In the genomic region with DNA sequence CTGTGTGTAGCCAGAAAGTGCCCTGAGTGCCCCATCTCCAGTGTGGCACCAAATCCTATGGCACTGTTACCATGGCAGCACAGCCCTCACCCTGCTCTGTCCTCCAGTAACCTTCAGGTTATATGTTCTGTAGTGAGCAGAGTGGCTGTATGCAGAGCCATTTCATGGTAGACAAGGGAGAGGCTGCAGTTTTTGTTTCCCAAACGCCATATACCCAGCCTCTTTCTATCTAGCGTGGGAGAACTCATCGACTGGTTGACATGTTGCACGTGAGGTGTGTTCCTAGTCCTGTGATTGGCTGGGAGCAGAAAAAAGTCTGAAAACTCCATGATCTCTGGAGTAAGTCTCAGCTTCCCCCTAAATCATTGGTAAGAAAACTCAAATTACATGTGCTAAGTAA, we compare ENCODE assay signal across 10 cellular contexts. TPM values are rescaled to one million over a fixed set of nuclear protein-coding genes. Genes with fewer than 3 reads are reported as not detected.
DNase-seq lines count a peak whose midpoint lies in the region; ATAC-seq and TF ChIP-seq lines count a peak whose summit lies in the region.
"Had no signal": no experiment of that assay in that cellular context is flagged by ENCODE, and none has a peak within 500 bp of the region (broad histone marks: within the 10 kb centered on the region; RNA-seq: fewer than 3 reads in every experiment).

No MANE protein-coding gene starts in this region.

- H3K36me3 ChIP-seq in upper lobe of right lung (no peaks in the 10 kb centered on the region), neuronal stem cell (replicated peaks in 1 of 2; ENCODE audit: control insufficient read depth in 2 of 2, insufficient read depth in 2 of 2, low read length in 2 of 2) (no peaks in the 10 kb centered on the region)

- no peak overlapping the region for H4K8ac ChIP-seq in neuronal stem cell (ENCODE audit: low read depth, low read length)

- H3K27ac Mint-ChIP-seq in T-helper 1 cell treated with Interleukin-12 subunit alpha and Interleukin-12 subunit beta and Interleukin-4 antibody, amounts not matched to agents 30 μg/mL and 1 μg/mL, for 36 hours: peak overlapping the region; percentile 98

- no peak overlapping the region for H4K91ac ChIP-seq in neuronal stem cell (ENCODE audit: low read depth, low read length, poor library complexity)

- H2BK12ac ChIP-seq in neuronal stem cell (ENCODE audit: low read length): no peak overlapping the region

- H3K9me3 ChIP-seq in upper lobe of right lung (no peaks in the 10 kb centered on the region), neuronal stem cell (replicated peaks in 1 of 2; ENCODE audit: control insufficient read depth in 2 of 2, insufficient read depth in 1 of 2, low read depth in 1 of 2, low read length in 2 of 2) (no peaks in the 10 kb centered on the region)

- no peak overlapping the region for H3K18ac ChIP-seq in neuronal stem cell (ENCODE audit: low read length)

- no peak for ATAC-seq in upper lobe of right lung

- no peak overlapping the region for H2AFZ ChIP-seq in neuronal stem cell (ENCODE audit: low read length)

- no peak overlapping the region for H2BK120ac ChIP-seq in neuronal stem cell (ENCODE audit: low read depth, low read length)

- H3K27me3 ChIP-seq in upper lobe of right lung: peaks cover 19% of the 10 kb centered on the region
- H3K27me3 ChIP-seq in neuronal stem cell (ENCODE audit: control insufficient read depth in 3 of 3, insufficient read depth in 3 of 3, low read depth in 1 of 3, low read length in 3 of 3): peaks cover 7 to 87% (median 48%) of the 10 kb centered on the region in 3 experiments

- H3K9ac ChIP-seq in neuronal stem cell (ENCODE audit: low read depth, low read length, poor library complexity): no peak overlapping the region

- TF ChIP-seq CTCF in upper lobe of right lung (IDR thresholded peaks at IDR 0.05): no peak

- H3K4me3 ChIP-seq in upper lobe of right lung (peak overlapping the region; percentile 63), neuronal stem cell (ENCODE audit: low read length in 2 of 2) (peak overlapping the region in 1 of 2 donors; percentile 46)

- no peak overlapping the region for H3K27ac ChIP-seq in upper lobe of right lung
- no peak overlapping the region for H3K27ac ChIP-seq in neuronal stem cell (replicated peaks; ENCODE audit: low read length)

- no CpG with 5 or more reads among the region's 4 CpGs for WGBS in neuronal stem cell (ENCODE audit: extremely low coverage in 2 of 2, insufficient read length in 2 of 2, insufficient replicate concordance in 1 of 2), 2 donors

- no peaks in the 10 kb centered on the region for H3K79me1 ChIP-seq in neuronal stem cell (ENCODE audit: low read depth, low read length)

- H3K36me3 Mint-ChIP-seq in T-helper 1 cell treated with Interleukin-12 subunit alpha and Interleukin-12 subunit beta and Interleukin-4 antibody, amounts not matched to agents 30 μg/mL and 1 μg/mL, for 36 hours (ENCODE audit: low read depth): peaks cover 19% of the 10 kb centered on the region

- no peaks in the 10 kb centered on the region for H3K9me3 Mint-ChIP-seq in T-helper 1 cell treated with Interleukin-12 subunit alpha and Interleukin-12 subunit beta and Interleukin-4 antibody, amounts not matched to agents 30 μg/mL and 1 μg/mL, for 36 hours

- peaks cover 5% of the 10 kb centered on the region for H3K27me3 Mint-ChIP-seq in T-helper 1 cell treated with Interleukin-12 subunit alpha and Interleukin-12 subunit beta and Interleukin-4 antibody, amounts not matched to agents 30 μg/mL and 1 μg/mL, for 36 hours (ENCODE audit: low read depth)

- H3K4me1 ChIP-seq in upper lobe of right lung (peaks cover 7% of the 10 kb centered on the region), neuronal stem cell (ENCODE audit: control insufficient read depth in 2 of 2, insufficient read depth in 1 of 2, low read depth in 1 of 2, low read length in 2 of 2) (peaks cover 3% of the 10 kb centered on the region in 2 donors)

- no peak overlapping the region for H3K4ac ChIP-seq in neuronal stem cell (ENCODE audit: low read length)

- no peak overlapping the region for H3K23ac ChIP-seq in neuronal stem cell (ENCODE audit: low read depth, low read length, poor library complexity)

- H3K4me1 Mint-ChIP-seq in T-helper 1 cell treated with Interleukin-12 subunit alpha and Interleukin-12 subunit beta and Interleukin-4 antibody, amounts not matched to agents 30 μg/mL and 1 μg/mL, for 36 hours (ENCODE audit: low read depth): peaks cover 42% of the 10 kb centered on the region

- H3K4me2 ChIP-seq in neuronal stem cell (ENCODE audit: insufficient read depth, low read length, poor library complexity, severe bottlenecking): no peak overlapping the region

- H2BK15ac ChIP-seq in neuronal stem cell (ENCODE audit: low read length): no peak overlapping the region

- no peak overlapping the region for H2BK5ac ChIP-seq in neuronal stem cell (ENCODE audit: low read length)

- intact Hi-C loops in upper lobe of right lung (cut with DNase I): no loop called here

- peak overlapping the region; percentile 94 for H3K4me3 Mint-ChIP-seq in T-helper 1 cell treated with Interleukin-12 subunit alpha and Interleukin-12 subunit beta and Interleukin-4 antibody, amounts not matched to agents 30 μg/mL and 1 μg/mL, for 36 hours

- peak; percentile 28 for DNase-seq in stimulated activated CD4-positive, alpha-beta T cell treated with anti-CD3 and anti-CD28 coated beads, Interleukin-1b, Interleukin-23, amount 100 ng/mL, for 48 hours
- no peak for DNase-seq in stimulated activated CD4-positive, alpha-beta T cell treated with anti-CD3 and anti-CD28 coated beads, Interleukin-4, amount 100 ng/mL, for 1 hour
- DNase-seq in effector CD8-positive, alpha-beta T cell (lab: John Stamatoyannopoulos, UW): peak; percentile 11
- no peak for DNase-seq in upper lobe of right lung
- no peak for DNase-seq in T-helper 9 cell
- no peak for DNase-seq in mesenteric fat pad (ENCODE audit: low spot score)
- no peak for DNase-seq in neuronal stem cell (ENCODE audit: low spot score)
- DNase-seq: Karpas-422, NCI-H510A treated with DMSO at 0.1 percent for 48 hours had no signal

- no peak overlapping the region for H2AK5ac ChIP-seq in neuronal stem cell (ENCODE audit: low read depth, low read length)

- no peak overlapping the region for H3K14ac ChIP-seq in neuronal stem cell (ENCODE audit: low read length)

RNA-seq across cellular contexts. Expression of a gene that starts 2.0 kb away (rescaled TPM):
- total RNA-seq in upper lobe of right lung: 3.5 TPM
- 1.5 TPM for total RNA-seq in mesenteric fat pad
- polyA plus RNA-seq in neuronal stem cell (2013, experiment 1 of 2): not detected
- polyA plus RNA-seq in neuronal stem cell (2013, experiment 2 of 2): not detected

RNA-seq across cellular contexts. Expression of a gene that starts 19.4 kb away (rescaled TPM):
- total RNA-seq in upper lobe of right lung (13.1 TPM), mesenteric fat pad (9.9 TPM)
- 18.3 TPM for polyA plus RNA-seq in neuronal stem cell (2013, experiment 1 of 2)
- 18.3 TPM for polyA plus RNA-seq in neuronal stem cell (2013, experiment 2 of 2)

Comparison
In these comparisons a context has a peak if more than half of its experiments do, and no peak if none do; other contexts are left out.
1. DNase-seq: peak in stimulated activated CD4-positive, alpha-beta T cell treated with anti-CD3 and anti-CD28 coated beads, Interleukin-1b, Interleukin-23, amount 100 ng/mL, for 48 hours (single experiment) and effector CD8-positive, alpha-beta T cell (single experiment); none in stimulated activated CD4-positive, alpha-beta T cell treated with anti-CD3 and anti-CD28 coated beads, Interleukin-4, amount 100 ng/mL, for 1 hour (single experiment), upper lobe of right lung (single experiment), T-helper 9 cell (single experiment), mesenteric fat pad (single experiment) and neuronal stem cell (single experiment).